ENCODE assay signal across 21 cellular contexts in the genomic region with DNA sequence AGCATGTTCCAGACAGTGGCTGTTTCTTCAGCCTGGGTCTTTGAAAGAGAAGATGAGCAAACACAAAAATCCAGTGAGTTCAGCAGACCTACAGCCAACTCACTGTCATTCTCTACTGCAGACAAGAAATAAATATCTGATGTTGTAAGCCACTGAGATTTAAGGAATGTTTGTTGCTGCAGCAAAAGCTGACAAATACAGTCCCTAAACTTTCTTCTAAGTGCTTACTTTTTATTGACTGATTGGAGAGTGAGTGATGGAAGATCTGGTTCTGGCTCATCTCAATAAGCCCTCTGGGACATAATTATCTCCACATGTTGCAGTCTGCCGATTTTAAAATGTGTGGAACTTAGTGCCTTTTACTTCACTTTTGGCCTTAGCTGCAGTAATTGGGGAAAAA.
DNase-seq lines count a peak whose midpoint lies in the region; ATAC-seq, FAIRE-seq and TF ChIP-seq lines count a peak whose summit lies in the region.
"Had no signal": no experiment of that assay in that cellular context is flagged by ENCODE, and none has a peak within 500 bp of the region (broad histone marks: within the 10 kb centered on the region; RNA-seq: fewer than 3 reads in every experiment).

No MANE protein-coding gene starts in this region.

- no peak overlapping the region for H2AFZ ChIP-seq in GM23248
- no peak overlapping the region for H2AFZ ChIP-seq in K562 (ENCODE audit: low read depth, low read length)

- H3K9me1 ChIP-seq in K562 (ENCODE audit: control insufficient read depth, insufficient read depth, low read length): no peaks in the 10 kb centered on the region

- no peak for FAIRE-seq in K562 (lab: Jason Lieb, UNC)
- FAIRE-seq: H54 had no signal

- H3K9me3 ChIP-seq in A673 (ENCODE audit: low read depth, low read length, poor library complexity, severe bottlenecking): no peaks in the 10 kb centered on the region
- no peaks in the 10 kb centered on the region for H3K9me3 ChIP-seq in GM23248 (ENCODE audit: low read depth)
- H3K9me3 ChIP-seq in K562 (replicated peaks; ENCODE audit: control insufficient read depth, insufficient read depth, low read depth, low read length): 0 out of 2 replicates have a peak, but pooled peaks cover 2% of the 10 kb centered on the region
- H3K9me3 ChIP-seq: BE2C had no signal

- H3K79me2 ChIP-seq in GM23248 (ENCODE audit: insufficient read depth) (no peaks in the 10 kb centered on the region), K562 (ENCODE audit: control insufficient read depth, insufficient read depth, low read length) (no peaks in the 10 kb centered on the region)

- no peak for TF ChIP-seq POLR2A in K562 (conservative IDR thresholded peaks at IDR 0.05)

- in situ Hi-C loops in GM23248 (cut with MboI): no loop called here
- in situ Hi-C loops in K562 (cut with MboI): no loop called here

- H3F3A ChIP-seq in GM23248 (ENCODE audit: insufficient read depth): no peaks in the 10 kb centered on the region

- H3K36me3 ChIP-seq in A673 (ENCODE audit: insufficient read depth, low read length, poor library complexity, severe bottlenecking): no peaks in the 10 kb centered on the region
- no peaks in the 10 kb centered on the region for H3K36me3 ChIP-seq in GM23248 (ENCODE audit: low read depth)
- no peaks in the 10 kb centered on the region for H3K36me3 ChIP-seq in K562 (ENCODE audit: control insufficient read depth, insufficient read depth, low read length)
- H3K36me3 ChIP-seq: BE2C had no signal

- DNase-seq in A673 (ENCODE audit: low spot score): peak; percentile 37
- peak; percentile 18 for DNase-seq in GM23248
- DNase-seq in K562 (ENCODE audit: extremely low read depth in 1 of 4, low spot score in 3 of 4): no peak
- DNase-seq in fibroblast of mammary gland (ENCODE audit: low read depth): peak; percentile 23
- no peak for DNase-seq in NOMO-1 treated with DMSO at 0.1 percent for 48 hours (lab: John Stamatoyannopoulos, UW; ENCODE audit: unreplicated experiment)
- DNase-seq: 8988T; BE2C; C1 segment of cervical spinal cord; CD4-positive, CD25-positive, alpha-beta regulatory T cell; CD8-positive, alpha-beta memory T cell; COR-L47; DMS 273 treated with DMSO at 0.1 percent for 48 hours; DMS53; DND-41; GDM1 had no signal

- POLR2A ChIA-PET in A673 (lab: Charles Lee; ENCODE audit: low non-redundant PET) (no interaction called here), K562 (lab: Yijun Ruan, JAX) (interaction anchor here (1.1 to 1.2 kb wide), 2 partner anchors 9 to 11 kb away, joined by 3 to 5 read pairs; no protein-coding TSS in a partner anchor)

- no peak for TF ChIP-seq EP300 in K562 (IDR thresholded peaks at IDR 0.05; ENCODE audit: low read length)

- H3K9me2 ChIP-seq in GM23248 (ENCODE audit: insufficient read depth): no peaks in the 10 kb centered on the region

- CTCF ChIA-PET in A673 (lab: Charles Lee): interaction anchor here (0.6 kb wide), 1 partner anchor 71 kb away, joined by 3 read pairs; no protein-coding TSS in a partner anchor
- CTCF ChIA-PET in K562 (lab: Yijun Ruan, JAX; ENCODE audit: low intra/inter-chr PET ratio): interaction anchor here (0.7 kb wide), 1 partner anchor 31 kb away, joined by 3 read pairs; no protein-coding TSS in a partner anchor

- ATAC-seq in K562 (no peak), GM18858 (IDR thresholded peaks at IDR 0.05; ENCODE audit: unreplicated experiment) (no peak), GM21526 (IDR thresholded peaks at IDR 0.05; ENCODE audit: low FRiP score, unreplicated experiment) (no peak), HG02884 (IDR thresholded peaks at IDR 0.05; ENCODE audit: unreplicated experiment) (no peak)
- ATAC-seq: HCT116 had no signal

- 4 to 9% methylated on average over 1 of the region's 1 CpG for WGBS in GM23248 (ENCODE audit: low coverage in 1 of 2, low lambda C conversion rate in 2 of 2, missing lambda C conversion rate in 2 of 2), 2 experiments
- 38% methylated on average over 1 of the region's 1 CpG for WGBS in K562 (ENCODE audit: insufficient coverage, low coverage, missing lambda C conversion rate)

- H4K20me1 ChIP-seq in GM23248 (ENCODE audit: insufficient read depth) (no peaks in the 10 kb centered on the region), K562 (replicated peaks; ENCODE audit: control insufficient read depth, insufficient read depth, low read length) (no peaks in the 10 kb centered on the region)

- H3K27ac ChIP-seq in A673 (ENCODE audit: low read depth, low read length, poor library complexity, severe bottlenecking): no peak overlapping the region
- no peak overlapping the region for H3K27ac ChIP-seq in GM23248
- H3K27ac ChIP-seq in K562 (ENCODE audit: extremely low read depth, low read depth, low read length): no peak overlapping the region
- H3K27ac ChIP-seq: KMS-11 had no signal

- TF ChIP-seq RAD21 in K562 (CRISPR knock-in tag; conservative IDR thresholded peaks at IDR 0.05 in 1 of 2, IDR thresholded peaks at IDR 0.05 in 1 of 2): no peak

- H3K4me2 ChIP-seq in GM23248 (ENCODE audit: unreplicated experiment): no peak overlapping the region
- no peak overlapping the region for H3K4me2 ChIP-seq in K562 (ENCODE audit: insufficient read depth, low read length)
- H3K4me2 ChIP-seq: KMS-11 had no signal

- H3K4me1 ChIP-seq in A673 (ENCODE audit: insufficient read depth, low read length, poor library complexity, severe bottlenecking) (no peaks in the 10 kb centered on the region), GM23248 (ENCODE audit: insufficient read depth) (no peaks in the 10 kb centered on the region), K562 (replicated peaks in 1 of 2; ENCODE audit: control insufficient read depth in 2 of 2, insufficient read depth in 2 of 2, low read length in 2 of 2) (no peaks in the 10 kb centered on the region)
- H3K4me1 ChIP-seq: BE2C had no signal

- no peaks in the 10 kb centered on the region for H3K27me3 ChIP-seq in A673 (replicated peaks; ENCODE audit: insufficient read depth, low read depth, low read length, poor library complexity)
- no peaks in the 10 kb centered on the region for H3K27me3 ChIP-seq in GM23248 (replicated peaks; ENCODE audit: insufficient read depth)
- H3K27me3 ChIP-seq in K562 (ENCODE audit: control insufficient read depth in 2 of 2, insufficient read depth in 2 of 2, low read length in 2 of 2): no peaks in the 10 kb centered on the region
- H3K27me3 ChIP-seq: BE2C had no signal

- TF ChIP-seq CTCF in A673 (conservative IDR thresholded peaks at IDR 0.05; ENCODE audit: low read depth, low read length) (no peak), K562 (IDR thresholded peaks at IDR 0.05 in 2 of 3, conservative IDR thresholded peaks at IDR 0.05 in 1 of 3; ENCODE audit: insufficient read depth in 2 of 3, low read depth in 1 of 3, low read length in 3 of 3) (no peak), fibroblast of mammary gland (conservative IDR thresholded peaks at IDR 0.05; ENCODE audit: control insufficient read depth, insufficient read depth, low read depth, low read length) (no peak)

- no peak overlapping the region for H3K4me3 ChIP-seq in A673 (ENCODE audit: low read depth, low read length, poor library complexity, severe bottlenecking)
- H3K4me3 ChIP-seq in GM23248: no peak overlapping the region
- H3K4me3 ChIP-seq in K562: no peak overlapping the region
- H3K4me3 ChIP-seq in fibroblast of mammary gland (ENCODE audit: control insufficient read depth, low read depth, low read length): no peak overlapping the region

- intact Hi-C loops in A673 (cut with micrococcal nuclease; ENCODE audit: unreplicated experiment): no loop called here
- intact Hi-C loops in K562 (cut with micrococcal nuclease): no loop called here

- BruUV-seq in A673 (replicated peaks; lab: Mats Ljungman, UMichigan) (no TSS peak), K562 (replicated peaks; lab: Mats Ljungman, UMichigan) (no TSS peak)

- H3K9ac ChIP-seq in GM23248: no peak overlapping the region
- H3K9ac ChIP-seq in K562 (ENCODE audit: insufficient read depth in 1 of 2, low read depth in 2 of 2, low read length in 2 of 2): no peak overlapping the region
- H3K9ac ChIP-seq: KMS-11 had no signal

TF ChIP-seq in K562, 482 proteins besides CTCF, POLR2A, EP300 and RAD21:
- TF ChIP-seq ZNF12 (CRISPR knock-in tag; IDR thresholded peaks at IDR 0.05) (peak; percentile 51; the same call in 1 of the 2 replicates), CBX3 (IDR thresholded peaks at IDR 0.05; ENCODE audit: borderline replicate concordance in 1 of 2, low read length in 2 of 2) (0 out of 3 replicates have a peak, but pooled peaks of 1 of the 2 experiments have one; percentile 21), NELFE (IDR thresholded peaks at IDR 0.05; ENCODE audit: insufficient read depth, insufficient read length) (no peak)

Comparison
In these comparisons a context has a peak if more than half of its experiments do, and no peak if none do; other contexts are left out.
1. DNase-seq: peak in A673 (single experiment), GM23248 (single experiment) and fibroblast of mammary gland (single experiment); none in K562 (0 of 4) and NOMO-1 treated with DMSO at 0.1 percent for 48 hours (single experiment).